In the genomic region with DNA sequence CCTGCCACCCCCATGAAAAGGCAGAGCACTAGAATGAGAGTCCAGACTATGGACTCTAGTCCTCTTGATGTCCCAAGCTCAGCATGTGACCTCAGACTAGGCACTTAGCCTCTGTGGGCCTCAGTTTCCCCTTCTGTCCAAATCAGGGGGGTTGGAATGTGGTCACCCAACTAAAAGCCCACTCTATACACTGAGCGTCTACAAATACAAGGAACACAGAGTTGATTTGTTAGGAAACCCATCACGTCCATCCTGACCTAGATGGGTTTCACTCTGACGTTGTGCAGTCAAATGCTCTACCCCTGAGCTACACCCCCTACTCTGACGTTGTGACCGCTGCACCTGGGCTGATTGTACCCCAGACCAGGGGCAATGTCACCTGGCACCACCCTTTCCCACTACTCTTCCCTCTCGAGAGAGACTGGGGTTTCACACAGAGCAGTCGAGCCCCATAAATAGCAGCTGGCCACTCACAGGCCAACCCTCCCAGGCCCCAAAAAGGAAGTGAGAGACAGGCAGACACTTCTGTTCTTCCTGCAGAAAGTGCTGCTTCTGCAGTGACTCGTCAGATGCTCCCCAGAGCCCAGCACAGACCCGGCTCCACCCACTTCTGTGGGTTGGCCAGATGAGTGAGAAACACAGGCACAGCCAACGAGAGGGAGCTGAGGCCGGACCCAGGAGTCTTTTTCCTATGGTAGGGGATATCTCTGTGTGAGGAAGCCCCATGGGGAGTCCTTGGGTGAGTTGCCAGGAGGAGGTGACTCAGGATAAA, we compare ENCODE assay signal across 9 cellular contexts. TPM values are rescaled to one million over a fixed set of nuclear protein-coding genes. Genes with fewer than 3 reads are reported as not detected.
DNase-seq lines count a peak whose midpoint lies in the region; ATAC-seq lines count a peak whose summit lies in the region.
"Had no signal": no experiment of that assay in that cellular context is flagged by ENCODE, and none has a peak within 500 bp of the region (broad histone marks: within the 10 kb centered on the region; RNA-seq: fewer than 3 reads in every experiment).

No MANE protein-coding gene starts in this region.

- peak in 2 of 3 donors; percentile 42 to 87 for DNase-seq in CD4-positive, CD25-positive, alpha-beta regulatory T cell
- DNase-seq in T-helper 17 cell (peak in 1 of 3 donors; percentile 37), astrocyte of the hippocampus (ENCODE audit: low read depth, low spot score) (peak; percentile 65), left kidney (ENCODE audit: low read depth, low spot score) (peak; percentile 45), NCI-H146 (lab: John Stamatoyannopoulos, UW) (no peak)
- DNase-seq in stimulated activated CD8-positive, alpha-beta memory T cell treated with anti-CD3 and anti-CD28 coated beads, Interleukin-15, amount 100 ng/mL, for 4 hours (ENCODE audit: low read depth in 2 of 2): peak; percentile 10 to 32

- no peaks in the 10 kb centered on the region for H3K9me3 Mint-ChIP-seq in CD4-positive, CD25-positive, alpha-beta regulatory T cell

- no peaks in the 10 kb centered on the region for H3K36me3 ChIP-seq in CD4-positive, CD25-positive, alpha-beta regulatory T cell (ENCODE audit: control insufficient read depth, insufficient read depth, low read length)

- H3K36me3 Mint-ChIP-seq in CD4-positive, CD25-positive, alpha-beta regulatory T cell: no peaks in the 10 kb centered on the region
- H3K36me3 Mint-ChIP-seq in T-helper 17 cell (ENCODE audit: low read depth): no peaks in the 10 kb centered on the region

- H3K27me3 ChIP-seq in CD4-positive, CD25-positive, alpha-beta regulatory T cell (ENCODE audit: control insufficient read depth, insufficient read depth, low read length): no peaks in the 10 kb centered on the region

- peak overlapping the region; percentile 55 for H3K27ac ChIP-seq in CD4-positive, CD25-positive, alpha-beta regulatory T cell (ENCODE audit: insufficient read depth, low read length, poor library complexity, severe bottlenecking)

- ATAC-seq in CD4-positive, CD25-positive, alpha-beta regulatory T cell (ENCODE audit: low read depth in 2 of 2): peak; percentile 76 to 82
- ATAC-seq in GM19455 (IDR thresholded peaks at IDR 0.05; ENCODE audit: unreplicated experiment) (peak; percentile 71), HG03460 (IDR thresholded peaks at IDR 0.05; ENCODE audit: unreplicated experiment) (peak; percentile 52), T-helper 17 cell (peak; percentile 79)

- peak overlapping the region; percentile 76 to 93 (median 76) for H3K27ac Mint-ChIP-seq in CD4-positive, CD25-positive, alpha-beta regulatory T cell
- H3K27ac Mint-ChIP-seq in T-helper 17 cell: peak overlapping the region; percentile 95

- H3K4me3 Mint-ChIP-seq in CD4-positive, CD25-positive, alpha-beta regulatory T cell: peak overlapping the region; percentile 65 to 75 (median 73)
- peak overlapping the region; percentile 89 for H3K4me3 Mint-ChIP-seq in T-helper 17 cell

- H3K4me3 ChIP-seq in CD4-positive, CD25-positive, alpha-beta regulatory T cell (ENCODE audit: low read depth, low read length): peak overlapping the region; percentile 61

- H3K4me1 ChIP-seq in CD4-positive, CD25-positive, alpha-beta regulatory T cell (ENCODE audit: control insufficient read depth, insufficient read depth, low read length, poor library complexity, severe bottlenecking): peaks cover 43% of the 10 kb centered on the region

- H3K9me3 ChIP-seq in CD4-positive, CD25-positive, alpha-beta regulatory T cell (ENCODE audit: control insufficient read depth in 2 of 2, low read length in 2 of 2): no peaks in the 10 kb centered on the region
- no peaks in the 10 kb centered on the region for H3K9me3 ChIP-seq in T-helper 17 cell (ENCODE audit: control insufficient read depth, low read length, poor library complexity, severe bottlenecking)

- H3K27me3 Mint-ChIP-seq in CD4-positive, CD25-positive, alpha-beta regulatory T cell: no peaks in the 10 kb centered on the region
- H3K27me3 Mint-ChIP-seq in T-helper 17 cell: no peaks in the 10 kb centered on the region

- peaks cover 10 to 36% (median 26%) of the 10 kb centered on the region in 4 donors for H3K4me1 Mint-ChIP-seq in CD4-positive, CD25-positive, alpha-beta regulatory T cell
- H3K4me1 Mint-ChIP-seq in T-helper 17 cell: peaks cover 37% of the 10 kb centered on the region

RNA-seq across cellular contexts. Expression of gene TNFRSF13B, which starts 16.1 kb away (rescaled TPM):
- total RNA-seq in CD4-positive, CD25-positive, alpha-beta regulatory T cell: 3.1 TPM
- polyA plus RNA-seq in CD4-positive, CD25-positive, alpha-beta regulatory T cell: 1 to 10 TPM in 3 of 4 donors, under 1 TPM in 1; 0.73 to 4.8 (median 3.0) TPM
- 1 to 10 TPM in 1 of 2 donors, not detected in 1; 1.1 TPM for total RNA-seq in T-helper 17 cell
- total RNA-seq: urinary bladder had no signal

RNA-seq across cellular contexts. Expression of gene MPRIP, which starts 54.2 kb away (rescaled TPM):
- 234 TPM for total RNA-seq in CD4-positive, CD25-positive, alpha-beta regulatory T cell
- polyA plus RNA-seq in CD4-positive, CD25-positive, alpha-beta regulatory T cell: 10 to 100 TPM; 49.0 to 88.5 (median 55.8) TPM
- 100 to 1,000 TPM; 268 to 269 TPM for total RNA-seq in T-helper 17 cell
